ENCODE assay signal across 8 cellular contexts in the genomic region with DNA sequence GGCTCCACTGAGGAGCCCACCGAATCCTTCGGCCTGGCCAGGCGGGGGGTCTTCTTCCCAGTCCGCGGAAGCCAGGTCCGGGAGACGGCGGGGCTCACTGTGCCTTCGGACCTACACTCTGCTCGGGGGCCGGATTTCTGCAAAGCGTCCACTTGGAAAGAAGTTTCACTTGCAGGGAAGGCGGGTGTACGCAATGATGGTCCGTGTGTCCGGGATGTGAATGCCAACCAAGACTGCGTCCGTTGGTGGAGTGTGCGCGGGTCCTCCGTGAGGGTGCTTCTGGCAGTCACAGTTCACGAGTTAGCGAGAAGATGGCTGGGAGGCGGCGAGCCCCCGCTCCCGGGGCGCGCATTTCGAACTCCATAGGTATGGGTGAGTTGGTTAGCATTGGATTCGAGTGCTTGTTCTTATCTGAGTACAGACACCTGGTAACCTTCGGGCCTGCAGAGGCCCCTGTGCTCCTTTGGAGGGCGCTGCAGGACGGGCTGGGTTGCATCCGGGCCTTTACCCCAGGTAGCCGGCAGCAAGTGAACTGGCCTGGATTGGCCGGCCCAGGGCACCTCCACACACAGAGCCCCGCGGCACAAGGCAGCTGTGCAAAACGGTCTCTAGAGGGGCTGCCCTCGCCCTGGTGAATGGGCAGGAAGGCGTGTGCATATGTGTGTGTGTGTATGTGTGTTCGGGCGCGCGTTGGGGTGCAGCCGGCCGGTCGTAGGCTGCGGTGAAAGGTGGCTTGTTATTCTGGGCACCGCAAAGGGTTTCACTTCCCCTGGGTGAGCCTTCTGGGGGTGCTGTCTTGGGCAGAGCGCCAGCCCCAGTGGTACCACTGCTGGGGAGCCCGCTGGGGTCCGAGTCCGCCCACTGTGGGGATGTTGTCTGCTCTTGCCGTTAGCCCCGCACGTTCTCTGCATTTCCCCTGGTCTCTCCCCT. TPM values are rescaled to one million over a fixed set of nuclear protein-coding genes. Genes with fewer than 3 reads are reported as not detected.
DNase-seq lines count a peak whose midpoint lies in the region; ATAC-seq, FAIRE-seq and TF ChIP-seq lines count a peak whose summit lies in the region.

No MANE protein-coding gene starts in this region.

- H3K4me2 ChIP-seq in HepG2 (ENCODE audit: low read depth, low read length): no peak overlapping the region
- H3K4me2 ChIP-seq in mesendoderm (ENCODE audit: low read length): peak overlapping the region; percentile 47

- peaks cover 30% of the 10 kb centered on the region for H3K27me3 Mint-ChIP-seq in dendritic cell treated with granulocyte-macrophage colony-stimulating factor and Interleukin-4, amounts not matched to agents 40 ng/mL and 50 ng/mL, for 4 days

- no peaks in the 10 kb centered on the region for H4K20me1 ChIP-seq in HepG2 (ENCODE audit: insufficient read depth, low read length)

- H4K5ac ChIP-seq in mesendoderm (ENCODE audit: low read length): no peak overlapping the region

- H3K27ac ChIP-seq in liver (ENCODE audit: low read depth in 1 of 2, low read length in 2 of 2) (peak overlapping the region; percentile 29 to 62), HepG2 (ENCODE audit: extremely low read length, insufficient read depth, low read length) (no peak overlapping the region), mesendoderm (ENCODE audit: low read depth, low read length) (no peak overlapping the region)

- H2AFZ ChIP-seq in HepG2 (ENCODE audit: low read length): no peak overlapping the region

- H3K9me3 Mint-ChIP-seq in dendritic cell treated with granulocyte-macrophage colony-stimulating factor and Interleukin-4, amounts not matched to agents 40 ng/mL and 50 ng/mL, for 4 days: no peaks in the 10 kb centered on the region

- H3K9ac ChIP-seq in liver (ENCODE audit: low read depth in 1 of 2, low read length in 2 of 2): peak overlapping the region; percentile 50 to 56
- no peak overlapping the region for H3K9ac ChIP-seq in HepG2 (ENCODE audit: insufficient read depth, low read depth, low read length)
- peak overlapping the region; percentile 72 for H3K9ac ChIP-seq in mesendoderm (ENCODE audit: low read length)

- no peak for TF ChIP-seq POLR2A in HepG2 (IDR thresholded peaks at IDR 0.05; ENCODE audit: insufficient read depth in 1 of 2, low read depth in 2 of 2, low read length in 2 of 2)

- H3K79me1 ChIP-seq in mesendoderm (ENCODE audit: low read length): no peaks in the 10 kb centered on the region

- H3K4ac ChIP-seq in mesendoderm (ENCODE audit: low read depth, low read length): no peak overlapping the region

- peak overlapping the region; percentile 77 for H3K27ac Mint-ChIP-seq in dendritic cell treated with granulocyte-macrophage colony-stimulating factor and Interleukin-4, amounts not matched to agents 40 ng/mL and 50 ng/mL, for 4 days

- H3K27me3 ChIP-seq in liver (ENCODE audit: control insufficient read depth in 4 of 4, insufficient read depth in 4 of 4, low read length in 3 of 4) (no peaks in the 10 kb centered on the region), HepG2 (ENCODE audit: control insufficient read depth in 1 of 2, insufficient read depth in 2 of 2, low read length in 2 of 2) (no peaks in the 10 kb centered on the region), mesendoderm (ENCODE audit: insufficient read depth, low read length, poor library complexity) (no peaks in the 10 kb centered on the region)

- H3K23ac ChIP-seq in mesendoderm (ENCODE audit: low read length): no peak overlapping the region

- intact Hi-C loops in HepG2 (cut with micrococcal nuclease; ENCODE audit: unreplicated experiment): no loop called here
- intact Hi-C loops in dendritic cell treated with granulocyte-macrophage colony-stimulating factor and Interleukin-4, amounts not matched to agents 40 ng/mL and 50 ng/mL, for 4 days (cut with micrococcal nuclease): loop anchor here (5.0 kb wide), 3 partner anchors 263 to 383 kb away; a partner anchor contains a TSS

- H3K79me2 ChIP-seq in HepG2 (ENCODE audit: insufficient read depth, low read length) (no peaks in the 10 kb centered on the region), mesendoderm (ENCODE audit: control insufficient read depth, insufficient read depth, low read length) (no peaks in the 10 kb centered on the region)

- no peak for DNase-seq in HepG2 (ENCODE audit: low spot score)
- DNase-seq in activated CD4-positive, alpha-beta T cell treated with anti-CD3 and anti-CD28 coated beads for 1 hour: peak; percentile 50
- DNase-seq in mesendoderm: peak; percentile 86
- peak; percentile 32 for DNase-seq in stimulated activated CD8-positive, alpha-beta memory T cell treated with anti-CD3 and anti-CD28 coated beads, Interleukin-7, amount 100 ng/mL, for 24 hours (ENCODE audit: low read depth)
- DNase-seq in SW480 (ENCODE audit: low spot score): no peak

- no peaks in the 10 kb centered on the region for H3K9me3 ChIP-seq in liver (ENCODE audit: control insufficient read depth in 4 of 4, low read length in 3 of 4)
- no peaks in the 10 kb centered on the region for H3K9me3 ChIP-seq in HepG2 (ENCODE audit: low read length)

- no peak overlapping the region for H2AK5ac ChIP-seq in mesendoderm (ENCODE audit: low read length)

- peak in 1 of 2 donors; percentile 49 for TF ChIP-seq RAD21 in liver (IDR thresholded peaks at IDR 0.05)
- TF ChIP-seq RAD21 in HepG2 (CRISPR knock-in tag; IDR thresholded peaks at IDR 0.05): no peak

- no peak for FAIRE-seq in HepG2 (lab: Jason Lieb, UNC)

- peak overlapping the region; percentile 88 for H3K56ac ChIP-seq in mesendoderm (ENCODE audit: low read length)

- no TSS peak for BruUV-seq in HepG2 (replicated peaks; lab: Mats Ljungman, UMichigan)

- TF ChIP-seq EP300 in HepG2 (IDR thresholded peaks at IDR 0.05; ENCODE audit: low read depth in 2 of 2, low read length in 2 of 2): no peak
- TF ChIP-seq EP300 in HepG2 (CRISPR knock-in tag; IDR thresholded peaks at IDR 0.05; ENCODE audit: borderline replicate concordance): no peak

- 19% methylated on average over 58 of the region's 58 CpGs for WGBS in liver
- WGBS in HepG2 (ENCODE audit: low lambda C conversion rate): 89% methylated on average over 43 of the region's 58 CpGs
- no CpG with 5 or more reads among the region's 58 CpGs for WGBS in mesendoderm (ENCODE audit: extremely low coverage, insufficient coverage, low lambda C conversion rate)

- H2BK5ac ChIP-seq in mesendoderm (ENCODE audit: low read length): no peak overlapping the region

- CTCF ChIA-PET in HepG2 (lab: Yijun Ruan, JAX; ENCODE audit: low intra/inter-chr PET ratio, low total read pairs): no interaction called here

- H3K36me3 Mint-ChIP-seq in dendritic cell treated with granulocyte-macrophage colony-stimulating factor and Interleukin-4, amounts not matched to agents 40 ng/mL and 50 ng/mL, for 4 days (ENCODE audit: low read depth): no peaks in the 10 kb centered on the region

- in situ Hi-C loops in HepG2 (cut with HindIII; ENCODE audit: extremely low pct_ligation_motif_present, low pct_unique_long_range_greater_than_20kb): loop anchor here (5.0 kb wide), 2 partner anchors 118 to 368 kb away; no protein-coding TSS in a partner anchor

- H4K8ac ChIP-seq in mesendoderm (ENCODE audit: low read depth, low read length): no peak overlapping the region

- peaks cover 36% of the 10 kb centered on the region for H3K4me1 Mint-ChIP-seq in dendritic cell treated with granulocyte-macrophage colony-stimulating factor and Interleukin-4, amounts not matched to agents 40 ng/mL and 50 ng/mL, for 4 days (ENCODE audit: low read depth)

- POLR2A ChIA-PET in HepG2 (lab: Yijun Ruan, JAX): no interaction called here

- ATAC-seq in HepG2 (no peak), HG03354 (IDR thresholded peaks at IDR 0.05; ENCODE audit: poor library complexity, severe bottlenecking, unreplicated experiment) (peak; percentile 70)

- H3K36me3 ChIP-seq in liver (ENCODE audit: control insufficient read depth in 4 of 4, insufficient read depth in 3 of 4, low read depth in 1 of 4, low read length in 3 of 4) (no peaks in the 10 kb centered on the region), HepG2 (replicated peaks in 1 of 2; ENCODE audit: control insufficient read depth in 1 of 2, insufficient read depth in 2 of 2, low read length in 2 of 2) (no peaks in the 10 kb centered on the region), mesendoderm (ENCODE audit: control insufficient read depth, insufficient read depth, low read length) (no peaks in the 10 kb centered on the region)

- H2BK15ac ChIP-seq in mesendoderm (replicated peaks; ENCODE audit: low read depth): no peak overlapping the region

- H3K4me1 ChIP-seq in liver (ENCODE audit: control insufficient read depth in 4 of 4, insufficient read depth in 4 of 4, low read length in 3 of 4) (peaks cover 2 to 29% (median 4%) of the 10 kb centered on the region in 4 donors), HepG2 (ENCODE audit: insufficient read depth, low read length) (peaks cover 23% of the 10 kb centered on the region), mesendoderm (ENCODE audit: control insufficient read depth, low read depth, low read length) (no peaks in the 10 kb centered on the region)

- peak overlapping the region; percentile 10 for H3K18ac ChIP-seq in mesendoderm (ENCODE audit: low read length)

- no peak overlapping the region for H2BK120ac ChIP-seq in mesendoderm (ENCODE audit: low read depth, low read length)

- TF ChIP-seq CTCF in liver (IDR thresholded peaks at IDR 0.05; ENCODE audit: low read depth, low read length, missing input control) (peak; percentile 29), HepG2 (CRISPR knock-in tag; IDR thresholded peaks at IDR 0.05) (no peak)

- H3K4me3 Mint-ChIP-seq in dendritic cell treated with granulocyte-macrophage colony-stimulating factor and Interleukin-4, amounts not matched to agents 40 ng/mL and 50 ng/mL, for 4 days: peak overlapping the region; percentile 80

- H3K4me3 ChIP-seq in liver (ENCODE audit: low read depth in 1 of 3, low read length in 3 of 3): peak overlapping the region; percentile 68 to 90 (median 88)
- no peak overlapping the region for H3K4me3 ChIP-seq in HepG2 (replicated peaks in 1 of 3; ENCODE audit: insufficient read depth in 1 of 3, low read depth in 2 of 3, low read length in 3 of 3)
- peak overlapping the region; percentile 38 for H3K4me3 ChIP-seq in mesendoderm (ENCODE audit: low read length)

RNA-seq across cellular contexts. Expression of a gene that starts 13.3 kb away (rescaled TPM):
- total RNA-seq in liver (1 to 10 TPM; 5.8 to 7.5 TPM), HepG2 (2016; rRNA removed; fragmentation: Illumina TruSeq; extraction: Trizol) (0.60 TPM in 1 of 2 replicates, not detected in the other)
- polyA plus RNA-seq in liver (1 to 10 TPM; 3.2 to 8.2 TPM), HepG2 (2011; rRNA removed) (0.59 and 0.69 TPM in 2 replicates)
- 0.20 and 0.62 TPM in 2 replicates for total RNA-seq in HepG2 (2016; cell fraction: cytosol; rRNA removed; fragmentation: Illumina TruSeq; extraction: Trizol; ENCODE audit: low read depth)
- 0.39 TPM in 1 of 2 replicates, not detected in the other for total RNA-seq in HepG2 (2016; cell fraction: insoluble cytoplasmic fraction; rRNA removed; fragmentation: Illumina TruSeq; extraction: Trizol)
- 0.21 and 0.31 TPM in 2 replicates for total RNA-seq in HepG2 (2016; cell fraction: membrane; rRNA removed; fragmentation: Illumina TruSeq; extraction: Trizol)
- total RNA-seq in HepG2 (2016; cell fraction: nucleus; rRNA removed; fragmentation: Illumina TruSeq; extraction: Trizol): 0.78 and 0.94 TPM in 2 replicates
- polyA plus RNA-seq in HepG2 (2011; cell fraction: cytosol; rRNA removed): 0.08 and 0.21 TPM in 2 replicates
- 1.3 and 2.3 TPM in 2 replicates for polyA plus RNA-seq in HepG2 (2011; cell fraction: nucleus; rRNA removed)
- 1.3 and 2.2 TPM in 2 replicates for polyA plus RNA-seq in HepG2 (2012)
- polyA plus RNA-seq in HepG2 (2016; cell fraction: cytosol; fragmentation: Illumina TruSeq; extraction: Trizol; ENCODE audit: low read depth): 0.05 TPM in 1 of 2 replicates, not detected in the other
- 0.20 and 0.29 TPM in 2 replicates for polyA plus RNA-seq in HepG2 (2016; cell fraction: insoluble cytoplasmic fraction; fragmentation: Illumina TruSeq; extraction: Trizol; ENCODE audit: low read depth)
- not detected in 2 replicates for polyA plus RNA-seq in HepG2 (2016; cell fraction: membrane; fragmentation: Illumina TruSeq; extraction: Trizol; ENCODE audit: low read depth)
- polyA plus RNA-seq in HepG2 (2016; cell fraction: nucleus; fragmentation: Illumina TruSeq; extraction: Trizol; ENCODE audit: insufficient read depth, low read depth): 1.2 and 1.4 TPM in 2 replicates
- polyA minus RNA-seq in HepG2 (2011; rRNA and poly(A)+ RNA removed; ENCODE audit: low replicate concordance): 0.32 and 2.0 TPM in 2 replicates
- polyA minus RNA-seq in HepG2 (2011; cell fraction: cytosol; rRNA and poly(A)+ RNA removed): not detected in 2 replicates
- polyA minus RNA-seq in HepG2 (2011; cell fraction: nucleus; rRNA and poly(A)+ RNA removed): 2.1 and 3.0 TPM in 2 replicates
- polyA plus RNA-seq in mesendoderm (2013, experiment 1 of 2): 10.2 TPM
- 9.2 TPM for polyA plus RNA-seq in mesendoderm (2013, experiment 2 of 2)

Comparison
In these comparisons a context has a peak if more than half of its experiments do, and no peak if none do; other contexts are left out.
1. H3K27ac ChIP-seq: peak in liver (2 of 2); none in HepG2 (single experiment) and mesendoderm (single experiment).
2. H3K4me3 ChIP-seq: peak in liver (3 of 3) and mesendoderm (single experiment); none in HepG2 (0 of 3).
3. DNase-seq: peak in activated CD4-positive, alpha-beta T cell treated with anti-CD3 and anti-CD28 coated beads for 1 hour (single experiment), mesendoderm (single experiment) and stimulated activated CD8-positive, alpha-beta memory T cell treated with anti-CD3 and anti-CD28 coated beads, Interleukin-7, amount 100 ng/mL, for 24 hours (single experiment); none in HepG2 (single experiment) and SW480 (single experiment).